Comparison of ENCODE assay signal across 18 cellular contexts in genomic region chr14:52780893-52781292, GRCh38. TPM values are rescaled to one million over a fixed set of nuclear protein-coding genes. Genes with fewer than 3 reads are reported as not detected.
DNase-seq lines count a peak whose midpoint lies in the region; ATAC-seq and TF ChIP-seq lines count a peak whose summit lies in the region.
"Had no signal": no experiment of that assay in that cellular context is flagged by ENCODE, and none has a peak within 500 bp of the region (broad histone marks: within the 10 kb centered on the region; RNA-seq: fewer than 3 reads in every experiment).

No MANE protein-coding gene starts in this region.

- H3K4me1 Mint-ChIP-seq in activated naive CD8-positive, alpha-beta T cell (ENCODE audit: low read depth) = peaks cover 2% of the 10 kb centered on the region
- no peaks in the 10 kb centered on the region for H3K4me1 Mint-ChIP-seq in activated naive CD8-positive, alpha-beta T cell treated with anti-CD3 and anti-CD28 coated beads, Interleukin-2, amount 50 U/mL, for 24 hours
- H3K4me1 Mint-ChIP-seq in endodermal cell = no peaks in the 10 kb centered on the region
- H3K4me1 Mint-ChIP-seq: H9 had no signal

- no peak overlapping the region for H3K27ac ChIP-seq in endodermal cell (ENCODE audit: low read depth, low read length)
- H3K27ac ChIP-seq: 22Rv1 had no signal

- no peaks in the 10 kb centered on the region for H3K4me1 ChIP-seq in endodermal cell (ENCODE audit: control insufficient read depth, insufficient read depth, low read length)

- H3K4me3 Mint-ChIP-seq in activated naive CD8-positive, alpha-beta T cell = no peak overlapping the region
- no peak overlapping the region for H3K4me3 Mint-ChIP-seq in activated naive CD8-positive, alpha-beta T cell treated with anti-CD3 and anti-CD28 coated beads, Interleukin-2, amount 50 U/mL, for 24 hours
- H3K4me3 Mint-ChIP-seq in endodermal cell = no peak overlapping the region
- H3K4me3 Mint-ChIP-seq: H9 had no signal

- no peaks in the 10 kb centered on the region for H3K9me3 Mint-ChIP-seq in activated naive CD8-positive, alpha-beta T cell (ENCODE audit: low read depth)
- H3K9me3 Mint-ChIP-seq in activated naive CD8-positive, alpha-beta T cell treated with anti-CD3 and anti-CD28 coated beads, Interleukin-2, amount 50 U/mL, for 24 hours = no peaks in the 10 kb centered on the region
- H3K9me3 Mint-ChIP-seq in endodermal cell = no peaks in the 10 kb centered on the region
- H3K9me3 Mint-ChIP-seq: H9 had no signal

- no peak for TF ChIP-seq CTCF in endodermal cell (conservative IDR thresholded peaks at IDR 0.05)

- H3K27me3 ChIP-seq in endodermal cell (ENCODE audit: control insufficient read depth, insufficient read depth, low read length, poor library complexity, severe bottlenecking) = no peaks in the 10 kb centered on the region

- no peak for ATAC-seq in activated naive CD8-positive, alpha-beta T cell treated with anti-CD3 and anti-CD28 coated beads, Interleukin-2, amount 50 U/mL, for 24 hours
- ATAC-seq in HG02973 (IDR thresholded peaks at IDR 0.05; ENCODE audit: unreplicated experiment) (no peak), GM19463 (IDR thresholded peaks at IDR 0.05; ENCODE audit: unreplicated experiment) (no peak)
- ATAC-seq: Panc1 had no signal

- no peak overlapping the region for H3K4me3 ChIP-seq in endodermal cell (ENCODE audit: low read length)

- no peaks in the 10 kb centered on the region for H3K9me3 ChIP-seq in endodermal cell (ENCODE audit: control insufficient read depth, low read length)

- WGBS in endodermal cell (ENCODE audit: insufficient coverage in 1 of 2, insufficient read length in 1 of 2), 2 experiments = 100% methylated on average over 1 of the region's 1 CpG; no CpG with 5 or more reads in 1 of the 2 experiments

- no peak for DNase-seq in activated naive CD8-positive, alpha-beta T cell treated with anti-CD3 and anti-CD28 coated beads, Interleukin-2, amount 50 U/mL, for 24 hours
- DNase-seq in endodermal cell = no peak
- peak; percentile 31 to 49 for DNase-seq in lung microvascular endothelial cell (ENCODE audit: low read depth in 2 of 2)
- no peak for DNase-seq in activated gamma-delta T cell (lab: John Stamatoyannopoulos, UW)
- no peak for DNase-seq in medulla oblongata (ENCODE audit: extremely low spot score)
- DNase-seq: DMS 273 treated with DMSO at 0.1 percent for 48 hours, GF-D8, H9, NCI-H1105, NCI-H1694, NCI-H2107, NCI-H2227 treated with DMSO at 0.1 percent for 48 hours, NCI-H524 had no signal

- peaks cover 79% of the 10 kb centered on the region for H3K36me3 ChIP-seq in endodermal cell (ENCODE audit: control insufficient read depth, insufficient read depth, low read length)

- peak overlapping the region; percentile 50 for H3K27ac Mint-ChIP-seq in activated naive CD8-positive, alpha-beta T cell
- H3K27ac Mint-ChIP-seq in activated naive CD8-positive, alpha-beta T cell treated with anti-CD3 and anti-CD28 coated beads, Interleukin-2, amount 50 U/mL, for 24 hours = no peak overlapping the region
- peak overlapping the region; percentile 77 for H3K27ac Mint-ChIP-seq in endodermal cell

- no peaks in the 10 kb centered on the region for H3K27me3 Mint-ChIP-seq in activated naive CD8-positive, alpha-beta T cell
- H3K27me3 Mint-ChIP-seq in activated naive CD8-positive, alpha-beta T cell treated with anti-CD3 and anti-CD28 coated beads, Interleukin-2, amount 50 U/mL, for 24 hours = no peaks in the 10 kb centered on the region
- H3K27me3 Mint-ChIP-seq in endodermal cell (ENCODE audit: insufficient read depth) = no peaks in the 10 kb centered on the region

- H3K9ac ChIP-seq in endodermal cell (ENCODE audit: extremely low read depth, low read length, poor library complexity, severe bottlenecking) = no peak overlapping the region

- H3K36me3 Mint-ChIP-seq in activated naive CD8-positive, alpha-beta T cell = no peaks in the 10 kb centered on the region
- H3K36me3 Mint-ChIP-seq in activated naive CD8-positive, alpha-beta T cell treated with anti-CD3 and anti-CD28 coated beads, Interleukin-2, amount 50 U/mL, for 24 hours (ENCODE audit: low read depth) = peaks cover 16% of the 10 kb centered on the region
- peaks cover 36% of the 10 kb centered on the region for H3K36me3 Mint-ChIP-seq in endodermal cell (ENCODE audit: low read depth)

RNA-seq across cellular contexts. Expression of gene GNPNAT1, which starts 10.5 kb away (rescaled TPM):
- total RNA-seq in endodermal cell (10 to 100 TPM; 68.4 to 78.2 TPM), lung microvascular endothelial cell (20.0 and 22.6 TPM in 2 replicates)
- 26.7 TPM for polyA plus RNA-seq in endodermal cell (2013, experiment 1 of 2)
- 23.9 TPM for polyA plus RNA-seq in endodermal cell (2013, experiment 2 of 2)

RNA-seq across cellular contexts. Expression of gene STYX, which starts 50.9 kb away (rescaled TPM):
- total RNA-seq in endodermal cell (10 to 100 TPM; 27.3 to 28.2 TPM), lung microvascular endothelial cell (15.9 and 20.6 TPM in 2 replicates)
- polyA plus RNA-seq in endodermal cell (2013, experiment 1 of 2) = 14.4 TPM
- 14.5 TPM for polyA plus RNA-seq in endodermal cell (2013, experiment 2 of 2)

Comparison
In these comparisons a context has a peak if more than half of its experiments do, and no peak if none do; other contexts are left out.
1. DNase-seq: peak in lung microvascular endothelial cell (2 of 2); none in activated naive CD8-positive, alpha-beta T cell treated with anti-CD3 and anti-CD28 coated beads, Interleukin-2, amount 50 U/mL, for 24 hours (single experiment), endodermal cell (single experiment), activated gamma-delta T cell (single experiment) and medulla oblongata (single experiment).